Comparison of ENCODE assay signal across 2 cellular contexts in genomic region chr18:8874872-8875271, GRCh38.
TF ChIP-seq lines count a peak whose summit lies in the region.

No MANE protein-coding gene starts in this region.

TF ChIP-seq in HepG2, 621 proteins besides CTCF, POLR2A, EP300 and RAD21:
- TF ChIP-seq, protein P1, sequence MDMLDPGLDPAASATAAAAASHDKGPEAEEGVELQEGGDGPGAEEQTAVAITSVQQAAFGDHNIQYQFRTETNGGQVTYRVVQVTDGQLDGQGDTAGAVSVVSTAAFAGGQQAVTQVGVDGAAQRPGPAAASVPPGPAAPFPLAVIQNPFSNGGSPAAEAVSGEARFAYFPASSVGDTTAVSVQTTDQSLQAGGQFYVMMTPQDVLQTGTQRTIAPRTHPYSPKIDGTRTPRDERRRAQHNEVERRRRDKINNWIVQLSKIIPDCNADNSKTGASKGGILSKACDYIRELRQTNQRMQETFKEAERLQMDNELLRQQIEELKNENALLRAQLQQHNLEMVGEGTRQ (IDR thresholded peaks at IDR 0.05; ENCODE audit: low read depth, low read length), result peak; percentile 64; the same call in 1 of the 2 replicates
- TF ChIP-seq, protein P1 (CRISPR knock-in tag; IDR thresholded peaks at IDR 0.05; ENCODE audit: borderline replicate concordance), result no peak
- TF ChIP-seq ZUFSP (CRISPR knock-in tag; IDR thresholded peaks at IDR 0.05; ENCODE audit: borderline replicate concordance) (no peak), ARID3A (IDR thresholded peaks at IDR 0.05; ENCODE audit: low read depth, low read length) (no peak), SALL1 (CRISPR knock-in tag; IDR thresholded peaks at IDR 0.05) (0 out of 2 replicates have a peak, but pooled peaks have one; percentile 10), SRY (CRISPR knock-in tag; IDR thresholded peaks at IDR 0.05) (no peak), ZNF224 (CRISPR knock-in tag; IDR thresholded peaks at IDR 0.05) (no peak), NR2F6 (IDR thresholded peaks at IDR 0.05) (no peak), NR2F6 (CRISPR knock-in tag; IDR thresholded peaks at IDR 0.05) (no peak), ZNF570 (CRISPR knock-in tag; IDR thresholded peaks at IDR 0.05; ENCODE audit: borderline replicate concordance) (no peak), ZNF652 (CRISPR knock-in tag; IDR thresholded peaks at IDR 0.05; ENCODE audit: borderline replicate concordance, low read depth) (no peak), RAD51 (IDR thresholded peaks at IDR 0.05; ENCODE audit: borderline replicate concordance) (peak; percentile 82), ZNF30 (CRISPR knock-in tag; IDR thresholded peaks at IDR 0.05) (no peak)
TF ChIP-seq in HepG2: peak in this region for 3.

TF ChIP-seq in K562, 482 proteins besides CTCF, POLR2A, EP300 and RAD21 (continued from another document and continues in another):
- TF ChIP-seq MGA (IDR thresholded peaks at IDR 0.05) (peak; percentile 41), SRSF7 (optimal IDR thresholded peaks at IDR 0.05; ENCODE audit: low read depth, low read length) (no peak), RBM22 (IDR thresholded peaks at IDR 0.05; ENCODE audit: low read depth, low read length, poor library complexity, severe bottlenecking) (no peak), ZNF717 (CRISPR knock-in tag; IDR thresholded peaks at IDR 0.05) (no peak), NR4A1 (CRISPR knock-in tag; IDR thresholded peaks at IDR 0.05) (no peak), NR4A1 (tag; IDR thresholded peaks at IDR 0.05) (0 out of 2 replicates have a peak, but pooled peaks have one; percentile 28), TCF3 (CRISPR knock-in tag; IDR thresholded peaks at IDR 0.05) (0 out of 2 replicates have a peak, but pooled peaks have one; percentile 5), PML (IDR thresholded peaks at IDR 0.05; ENCODE audit: low read length) (no peak), CBFA2T2 (conservative IDR thresholded peaks at IDR 0.05) (peak; percentile 83), NCOA6 (IDR thresholded peaks at IDR 0.05) (no peak), MYC (IDR thresholded peaks at IDR 0.05; ENCODE audit: low read depth, low read length) (no peak), MYC (CRISPR knock-in tag; IDR thresholded peaks at IDR 0.05; ENCODE audit: borderline replicate concordance, low read depth) (no peak), BRD4 (IDR thresholded peaks at IDR 0.05) (no peak), ARID3A (IDR thresholded peaks at IDR 0.05; ENCODE audit: borderline replicate concordance, low read depth, low read length) (no peak), CGGBP1 (CRISPR knock-in tag; IDR thresholded peaks at IDR 0.05) (no peak), ZNF212 (CRISPR knock-in tag; IDR thresholded peaks at IDR 0.05) (no peak), RAD51 (IDR thresholded peaks at IDR 0.05; ENCODE audit: borderline replicate concordance, low read depth) (peak; percentile 98), GATAD2B (IDR thresholded peaks at IDR 0.05; ENCODE audit: borderline replicate concordance) (no peak), BACH1 (tag; IDR thresholded peaks at IDR 0.05) (no peak), CBX2 (IDR thresholded peaks at IDR 0.05; ENCODE audit: insufficient read depth, low read length, poor library complexity, severe bottlenecking) (no peak), GTF2F1 (IDR thresholded peaks at IDR 0.05; ENCODE audit: low read depth, low read length) (no peak), RBFOX2 (IDR thresholded peaks at IDR 0.05; ENCODE audit: low read depth, low read length) (no peak), IRF2 (CRISPR knock-in tag; IDR thresholded peaks at IDR 0.05) (no peak), TOE1 (IDR thresholded peaks at IDR 0.05; ENCODE audit: borderline replicate concordance) (peak; percentile 98), TOE1 (CRISPR knock-in tag; IDR thresholded peaks at IDR 0.05; ENCODE audit: borderline replicate concordance, low read depth) (no peak), MXI1 (IDR thresholded peaks at IDR 0.05; ENCODE audit: low read depth, low read length) (no peak), ZC3H4 (CRISPR knock-in tag; IDR thresholded peaks at IDR 0.05; ENCODE audit: borderline replicate concordance) (no peak), POLR3G (IDR thresholded peaks at IDR 0.05; ENCODE audit: extremely low read depth, insufficient read length, insufficient replicate concordance) (no peak), XRCC4 (IDR thresholded peaks at IDR 0.05; ENCODE audit: extremely low read depth, insufficient read depth, insufficient read length) (no peak)
- TF ChIP-seq, protein P2, sequence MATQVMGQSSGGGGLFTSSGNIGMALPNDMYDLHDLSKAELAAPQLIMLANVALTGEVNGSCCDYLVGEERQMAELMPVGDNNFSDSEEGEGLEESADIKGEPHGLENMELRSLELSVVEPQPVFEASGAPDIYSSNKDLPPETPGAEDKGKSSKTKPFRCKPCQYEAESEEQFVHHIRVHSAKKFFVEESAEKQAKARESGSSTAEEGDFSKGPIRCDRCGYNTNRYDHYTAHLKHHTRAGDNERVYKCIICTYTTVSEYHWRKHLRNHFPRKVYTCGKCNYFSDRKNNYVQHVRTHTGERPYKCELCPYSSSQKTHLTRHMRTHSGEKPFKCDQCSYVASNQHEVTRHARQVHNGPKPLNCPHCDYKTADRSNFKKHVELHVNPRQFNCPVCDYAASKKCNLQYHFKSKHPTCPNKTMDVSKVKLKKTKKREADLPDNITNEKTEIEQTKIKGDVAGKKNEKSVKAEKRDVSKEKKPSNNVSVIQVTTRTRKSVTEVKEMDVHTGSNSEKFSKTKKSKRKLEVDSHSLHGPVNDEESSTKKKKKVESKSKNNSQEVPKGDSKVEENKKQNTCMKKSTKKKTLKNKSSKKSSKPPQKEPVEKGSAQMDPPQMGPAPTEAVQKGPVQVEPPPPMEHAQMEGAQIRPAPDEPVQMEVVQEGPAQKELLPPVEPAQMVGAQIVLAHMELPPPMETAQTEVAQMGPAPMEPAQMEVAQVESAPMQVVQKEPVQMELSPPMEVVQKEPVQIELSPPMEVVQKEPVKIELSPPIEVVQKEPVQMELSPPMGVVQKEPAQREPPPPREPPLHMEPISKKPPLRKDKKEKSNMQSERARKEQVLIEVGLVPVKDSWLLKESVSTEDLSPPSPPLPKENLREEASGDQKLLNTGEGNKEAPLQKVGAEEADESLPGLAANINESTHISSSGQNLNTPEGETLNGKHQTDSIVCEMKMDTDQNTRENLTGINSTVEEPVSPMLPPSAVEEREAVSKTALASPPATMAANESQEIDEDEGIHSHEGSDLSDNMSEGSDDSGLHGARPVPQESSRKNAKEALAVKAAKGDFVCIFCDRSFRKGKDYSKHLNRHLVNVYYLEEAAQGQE (CRISPR knock-in tag; IDR thresholded peaks at IDR 0.05; ENCODE audit: low read depth), result no peak
- TF ChIP-seq, protein P3, sequence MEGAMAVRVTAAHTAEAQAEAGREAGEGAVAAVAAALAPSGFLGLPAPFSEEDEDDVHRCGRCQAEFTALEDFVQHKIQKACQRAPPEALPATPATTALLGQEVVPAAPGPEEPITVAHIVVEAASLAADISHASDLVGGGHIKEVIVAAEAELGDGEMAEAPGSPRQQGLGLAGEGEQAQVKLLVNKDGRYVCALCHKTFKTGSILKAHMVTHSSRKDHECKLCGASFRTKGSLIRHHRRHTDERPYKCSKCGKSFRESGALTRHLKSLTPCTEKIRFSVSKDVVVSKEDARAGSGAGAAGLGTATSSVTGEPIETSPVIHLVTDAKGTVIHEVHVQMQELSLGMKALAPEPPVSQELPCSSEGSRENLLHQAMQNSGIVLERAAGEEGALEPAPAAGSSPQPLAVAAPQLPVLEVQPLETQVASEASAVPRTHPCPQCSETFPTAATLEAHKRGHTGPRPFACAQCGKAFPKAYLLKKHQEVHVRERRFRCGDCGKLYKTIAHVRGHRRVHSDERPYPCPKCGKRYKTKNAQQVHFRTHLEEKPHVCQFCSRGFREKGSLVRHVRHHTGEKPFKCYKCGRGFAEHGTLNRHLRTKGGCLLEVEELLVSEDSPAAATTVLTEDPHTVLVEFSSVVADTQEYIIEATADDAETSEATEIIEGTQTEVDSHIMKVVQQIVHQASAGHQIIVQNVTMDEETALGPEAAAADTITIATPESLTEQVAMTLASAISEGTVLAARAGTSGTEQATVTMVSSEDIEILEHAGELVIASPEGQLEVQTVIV (CRISPR knock-in tag; IDR thresholded peaks at IDR 0.05; ENCODE audit: borderline replicate concordance), result no peak
